1 cellular context compared by ENCODE assay signal in the genomic region with DNA sequence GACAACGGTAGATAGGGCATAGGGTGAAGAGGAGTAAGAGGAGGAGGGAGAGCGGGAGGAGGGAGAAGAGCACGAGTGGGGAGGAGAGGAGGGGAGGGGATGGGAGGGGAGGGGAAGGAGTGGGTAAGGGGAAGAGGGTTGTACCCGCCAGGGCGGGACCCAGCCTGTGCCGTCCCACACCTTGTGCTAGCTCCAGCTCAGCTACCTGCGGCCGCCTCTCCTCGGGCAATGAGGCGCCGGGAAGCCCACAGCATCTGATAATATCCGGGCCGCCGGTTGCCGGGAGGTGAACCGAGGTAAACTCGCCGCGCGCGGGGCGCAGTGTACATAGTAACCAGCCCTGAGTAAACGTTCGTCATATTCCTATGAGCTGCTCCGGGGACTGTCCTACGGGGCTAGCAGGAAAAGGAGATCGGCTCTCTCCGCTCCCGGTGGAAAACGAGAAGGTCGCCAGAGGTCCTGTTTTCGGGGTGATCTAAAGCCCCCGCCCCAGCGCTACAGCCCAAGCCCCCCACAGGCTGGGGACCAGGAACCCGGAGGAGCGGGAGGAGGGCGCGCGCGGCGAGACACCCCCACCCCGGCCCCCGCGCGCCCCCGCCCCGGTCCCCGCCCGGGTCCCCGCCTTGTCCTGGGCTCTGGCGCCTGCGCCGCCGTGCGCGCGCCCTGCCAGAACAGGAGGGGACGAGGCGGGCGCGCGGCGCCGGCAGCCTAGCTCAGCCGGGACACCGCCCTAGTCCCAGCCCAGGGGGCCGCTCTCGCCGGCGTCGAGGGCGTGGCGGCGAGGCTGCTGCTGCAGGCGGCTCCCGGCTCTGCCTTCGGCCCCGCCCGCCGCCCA.
TF ChIP-seq lines count a peak whose summit lies in the region.

A gene (plus strand): TSS at position 669 of the 835 bp plus-strand sequence. CDS start 11,537 bp downstream, outside the sequence.

TF ChIP-seq in HepG2, 621 proteins besides CTCF, POLR2A, EP300 and RAD21 (continued from another document and continues in another):
- TF ChIP-seq, protein P1, sequence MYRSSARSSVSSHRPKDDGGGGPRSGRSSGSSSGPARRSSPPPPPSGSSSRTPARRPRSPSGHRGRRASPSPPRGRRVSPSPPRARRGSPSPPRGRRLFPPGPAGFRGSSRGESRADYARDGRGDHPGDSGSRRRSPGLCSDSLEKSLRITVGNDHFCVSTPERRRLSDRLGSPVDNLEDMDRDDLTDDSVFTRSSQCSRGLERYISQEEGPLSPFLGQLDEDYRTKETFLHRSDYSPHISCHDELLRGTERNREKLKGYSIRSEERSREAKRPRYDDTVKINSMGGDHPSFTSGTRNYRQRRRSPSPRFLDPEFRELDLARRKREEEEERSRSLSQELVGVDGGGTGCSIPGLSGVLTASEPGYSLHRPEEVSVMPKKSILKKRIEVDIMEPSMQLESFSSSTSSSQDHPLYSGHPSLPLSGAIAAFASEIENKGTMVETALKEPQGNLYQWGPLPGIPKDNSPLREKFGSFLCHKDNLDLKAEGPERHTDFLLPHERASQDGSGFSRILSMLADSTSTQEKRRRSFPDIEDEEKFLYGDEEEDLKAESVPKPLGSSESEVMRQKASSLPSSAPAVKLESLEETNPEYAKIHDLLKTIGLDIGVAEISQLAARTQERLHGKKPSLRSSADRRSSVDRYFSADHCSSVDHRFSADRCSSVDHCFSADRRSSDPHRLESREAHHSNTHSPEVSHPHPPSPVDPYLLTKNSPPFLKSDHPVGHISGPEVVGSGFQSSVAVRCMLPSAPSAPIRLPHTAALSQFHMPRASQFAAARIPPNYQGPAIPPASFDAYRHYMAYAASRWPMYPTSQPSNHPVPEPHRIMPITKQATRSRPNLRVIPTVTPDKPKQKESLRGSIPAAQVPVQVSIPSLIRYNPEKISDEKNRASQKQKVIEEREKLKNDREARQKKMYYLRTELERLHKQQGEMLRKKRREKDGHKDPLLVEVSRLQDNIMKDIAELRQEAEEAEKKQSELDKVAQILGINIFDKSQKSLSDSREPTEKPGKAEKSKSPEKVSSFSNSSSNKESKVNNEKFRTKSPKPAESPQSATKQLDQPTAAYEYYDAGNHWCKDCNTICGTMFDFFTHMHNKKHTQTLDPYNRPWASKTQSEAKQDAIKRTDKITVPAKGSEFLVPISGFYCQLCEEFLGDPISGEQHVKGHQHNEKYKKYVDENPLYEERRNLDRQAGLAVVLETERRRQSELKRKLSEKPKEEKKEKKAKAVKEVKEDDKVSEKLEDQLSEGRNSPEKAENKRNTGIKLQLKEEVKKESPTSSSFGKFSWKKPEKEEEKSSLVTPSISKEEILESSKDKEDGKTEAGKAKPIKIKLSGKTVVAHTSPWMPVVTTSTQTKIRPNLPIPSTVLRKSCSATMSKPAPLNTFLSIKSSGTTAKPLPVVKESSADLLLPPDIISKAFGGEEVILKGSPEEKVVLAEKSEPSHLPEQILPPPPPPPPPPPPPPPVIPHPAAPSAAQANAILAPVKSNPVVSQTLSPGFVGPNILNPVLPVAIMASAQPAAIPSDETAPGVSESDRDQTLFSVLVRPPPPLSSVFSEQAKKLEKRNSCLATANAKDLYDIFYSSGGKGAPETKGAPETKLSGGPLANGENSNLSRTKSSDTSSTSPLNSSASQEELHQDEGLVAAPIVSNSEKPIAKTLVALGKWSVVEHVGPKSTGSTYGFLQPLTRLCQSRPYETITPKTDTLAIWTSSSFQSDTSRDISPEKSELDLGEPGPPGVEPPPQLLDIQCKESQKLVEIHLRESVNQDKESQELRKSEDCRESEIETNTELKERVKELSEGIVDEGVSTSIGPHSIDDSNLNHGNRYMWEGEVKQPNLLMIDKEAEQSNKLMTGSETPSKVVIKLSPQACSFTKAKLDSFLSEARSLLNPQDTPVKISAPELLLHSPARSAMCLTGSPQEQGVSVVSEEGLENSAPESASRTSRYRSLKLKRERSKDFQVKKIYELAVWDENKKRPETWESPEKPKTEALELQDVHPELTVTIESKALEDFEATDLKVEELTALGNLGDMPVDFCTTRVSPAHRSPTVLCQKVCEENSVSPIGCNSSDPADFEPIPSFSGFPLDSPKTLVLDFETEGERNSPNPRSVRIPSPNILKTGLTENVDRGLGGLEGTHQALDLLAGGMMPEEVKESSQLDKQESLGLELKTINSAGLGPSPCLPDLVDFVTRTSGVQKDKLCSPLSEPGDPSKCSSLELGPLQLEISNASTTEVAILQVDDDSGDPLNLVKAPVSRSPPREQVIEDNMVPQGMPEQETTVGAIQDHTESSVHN (CRISPR knock-in tag; IDR thresholded peaks at IDR 0.05) = no peak
- TF ChIP-seq ZNF234 (CRISPR knock-in tag; conservative IDR thresholded peaks at IDR 0.05) = no peak
- TF ChIP-seq, protein P2, sequence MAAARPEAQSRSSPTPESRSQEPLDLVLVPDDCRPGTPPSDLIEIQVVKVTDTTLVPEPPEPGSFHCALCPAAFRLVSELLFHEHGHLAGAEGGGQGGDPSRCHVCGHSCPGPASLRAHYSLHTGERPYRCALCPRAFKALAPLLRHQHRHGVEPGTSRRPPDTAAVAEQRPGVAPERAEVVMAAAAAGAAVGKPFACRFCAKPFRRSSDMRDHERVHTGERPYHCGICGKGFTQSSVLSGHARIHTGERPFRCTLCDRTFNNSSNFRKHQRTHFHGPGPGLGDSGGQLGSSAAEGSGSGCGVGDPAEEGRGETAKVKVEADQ (CRISPR knock-in tag; IDR thresholded peaks at IDR 0.05; ENCODE audit: borderline replicate concordance) = no peak
- peak; percentile 62; the same call in 1 of the 2 replicates for TF ChIP-seq ZNF225 (CRISPR knock-in tag; IDR thresholded peaks at IDR 0.05)
- TF ChIP-seq RARA (CRISPR knock-in tag; IDR thresholded peaks at IDR 0.05) = no peak
- no peak for TF ChIP-seq MXD4 (CRISPR knock-in tag; IDR thresholded peaks at IDR 0.05)
- TF ChIP-seq KLF12 (CRISPR knock-in tag; IDR thresholded peaks at IDR 0.05; ENCODE audit: borderline replicate concordance) = no peak
- peak; percentile 7 for TF ChIP-seq TEAD3 (CRISPR knock-in tag; optimal IDR thresholded peaks at IDR 0.05; ENCODE audit: borderline replicate concordance)
- TF ChIP-seq ZBTB1 (CRISPR knock-in tag; IDR thresholded peaks at IDR 0.05; ENCODE audit: borderline replicate concordance) = no peak
- TF ChIP-seq ZNF614 (CRISPR knock-in tag; IDR thresholded peaks at IDR 0.05; ENCODE audit: borderline replicate concordance) = 0 out of 2 replicates have a peak, but pooled peaks have one; percentile 35
- TF ChIP-seq FIP1L1 (IDR thresholded peaks at IDR 0.05; ENCODE audit: borderline replicate concordance, insufficient read depth, low read depth, low read length) = no peak
- TF ChIP-seq MXI1 (IDR thresholded peaks at IDR 0.05; ENCODE audit: borderline replicate concordance, low read depth, low read length) = peak; percentile 38; the same call in 2 of the 3 replicates
- TF ChIP-seq ZKSCAN1 (IDR thresholded peaks at IDR 0.05; ENCODE audit: low read length) = no peak
- no peak for TF ChIP-seq HNRNPL (IDR thresholded peaks at IDR 0.05; ENCODE audit: low read depth, low read length)
- TF ChIP-seq, protein P3, sequence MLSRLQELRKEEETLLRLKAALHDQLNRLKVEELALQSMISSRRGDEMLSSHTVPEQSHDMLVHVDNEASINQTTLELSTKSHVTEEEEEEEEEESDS (CRISPR knock-in tag; IDR thresholded peaks at IDR 0.05; ENCODE audit: borderline replicate concordance) = no peak
- no peak for TF ChIP-seq ZNF674 (CRISPR knock-in tag; IDR thresholded peaks at IDR 0.05; ENCODE audit: low read depth)
- TF ChIP-seq, protein P4, sequence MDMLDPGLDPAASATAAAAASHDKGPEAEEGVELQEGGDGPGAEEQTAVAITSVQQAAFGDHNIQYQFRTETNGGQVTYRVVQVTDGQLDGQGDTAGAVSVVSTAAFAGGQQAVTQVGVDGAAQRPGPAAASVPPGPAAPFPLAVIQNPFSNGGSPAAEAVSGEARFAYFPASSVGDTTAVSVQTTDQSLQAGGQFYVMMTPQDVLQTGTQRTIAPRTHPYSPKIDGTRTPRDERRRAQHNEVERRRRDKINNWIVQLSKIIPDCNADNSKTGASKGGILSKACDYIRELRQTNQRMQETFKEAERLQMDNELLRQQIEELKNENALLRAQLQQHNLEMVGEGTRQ (IDR thresholded peaks at IDR 0.05; ENCODE audit: low read depth, low read length) = no peak
- TF ChIP-seq, protein P4 (CRISPR knock-in tag; IDR thresholded peaks at IDR 0.05; ENCODE audit: borderline replicate concordance) = no peak
- TF ChIP-seq, protein P5, sequence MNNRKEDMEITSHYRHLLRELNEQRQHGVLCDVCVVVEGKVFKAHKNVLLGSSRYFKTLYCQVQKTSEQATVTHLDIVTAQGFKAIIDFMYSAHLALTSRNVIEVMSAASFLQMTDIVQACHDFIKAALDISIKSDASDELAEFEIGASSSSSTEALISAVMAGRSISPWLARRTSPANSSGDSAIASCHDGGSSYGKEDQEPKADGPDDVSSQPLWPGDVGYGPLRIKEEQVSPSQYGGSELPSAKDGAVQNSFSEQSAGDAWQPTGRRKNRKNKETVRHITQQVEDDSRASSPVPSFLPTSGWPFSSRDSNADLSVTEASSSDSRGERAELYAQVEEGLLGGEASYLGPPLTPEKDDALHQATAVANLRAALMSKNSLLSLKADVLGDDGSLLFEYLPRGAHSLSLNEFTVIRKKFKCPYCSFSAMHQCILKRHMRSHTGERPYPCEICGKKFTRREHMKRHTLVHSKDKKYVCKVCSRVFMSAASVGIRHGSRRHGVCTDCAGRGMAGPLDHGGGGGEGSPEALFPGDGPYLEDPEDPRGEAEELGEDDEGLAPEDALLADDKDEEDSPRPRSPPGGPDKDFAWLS (CRISPR knock-in tag; IDR thresholded peaks at IDR 0.05; ENCODE audit: borderline replicate concordance) = no peak
- TF ChIP-seq SETDB1 (CRISPR knock-in tag; IDR thresholded peaks at IDR 0.05; ENCODE audit: borderline replicate concordance) = no peak
- TF ChIP-seq, protein P6, sequence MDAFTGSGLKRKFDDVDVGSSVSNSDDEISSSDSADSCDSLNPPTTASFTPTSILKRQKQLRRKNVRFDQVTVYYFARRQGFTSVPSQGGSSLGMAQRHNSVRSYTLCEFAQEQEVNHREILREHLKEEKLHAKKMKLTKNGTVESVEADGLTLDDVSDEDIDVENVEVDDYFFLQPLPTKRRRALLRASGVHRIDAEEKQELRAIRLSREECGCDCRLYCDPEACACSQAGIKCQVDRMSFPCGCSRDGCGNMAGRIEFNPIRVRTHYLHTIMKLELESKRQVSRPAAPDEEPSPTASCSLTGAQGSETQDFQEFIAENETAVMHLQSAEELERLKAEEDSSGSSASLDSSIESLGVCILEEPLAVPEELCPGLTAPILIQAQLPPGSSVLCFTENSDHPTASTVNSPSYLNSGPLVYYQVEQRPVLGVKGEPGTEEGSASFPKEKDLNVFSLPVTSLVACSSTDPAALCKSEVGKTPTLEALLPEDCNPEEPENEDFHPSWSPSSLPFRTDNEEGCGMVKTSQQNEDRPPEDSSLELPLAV (CRISPR knock-in tag; conservative IDR thresholded peaks at IDR 0.05; ENCODE audit: low read depth) = no peak
- TF ChIP-seq CENPT (CRISPR knock-in tag; IDR thresholded peaks at IDR 0.05; ENCODE audit: low read depth) = no peak
- TF ChIP-seq, protein P7, sequence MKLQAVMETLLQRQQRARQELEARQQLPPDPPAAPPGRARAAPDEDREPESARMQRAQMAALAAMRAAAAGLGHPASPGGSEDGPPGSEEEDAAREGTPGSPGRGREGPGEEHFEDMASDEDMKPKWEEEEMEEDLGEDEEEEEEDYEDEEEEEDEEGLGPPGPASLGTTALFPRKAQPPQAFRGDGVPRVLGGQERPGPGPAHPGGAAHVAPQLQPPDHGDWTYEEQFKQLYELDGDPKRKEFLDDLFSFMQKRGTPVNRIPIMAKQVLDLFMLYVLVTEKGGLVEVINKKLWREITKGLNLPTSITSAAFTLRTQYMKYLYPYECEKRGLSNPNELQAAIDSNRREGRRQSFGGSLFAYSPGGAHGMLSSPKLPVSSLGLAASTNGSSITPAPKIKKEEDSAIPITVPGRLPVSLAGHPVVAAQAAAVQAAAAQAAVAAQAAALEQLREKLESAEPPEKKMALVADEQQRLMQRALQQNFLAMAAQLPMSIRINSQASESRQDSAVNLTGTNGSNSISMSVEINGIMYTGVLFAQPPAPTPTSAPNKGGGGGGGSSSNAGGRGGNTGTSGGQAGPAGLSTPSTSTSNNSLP (IDR thresholded peaks at IDR 0.05; ENCODE audit: low read depth, low read length) = no peak
- TF ChIP-seq, protein P8, sequence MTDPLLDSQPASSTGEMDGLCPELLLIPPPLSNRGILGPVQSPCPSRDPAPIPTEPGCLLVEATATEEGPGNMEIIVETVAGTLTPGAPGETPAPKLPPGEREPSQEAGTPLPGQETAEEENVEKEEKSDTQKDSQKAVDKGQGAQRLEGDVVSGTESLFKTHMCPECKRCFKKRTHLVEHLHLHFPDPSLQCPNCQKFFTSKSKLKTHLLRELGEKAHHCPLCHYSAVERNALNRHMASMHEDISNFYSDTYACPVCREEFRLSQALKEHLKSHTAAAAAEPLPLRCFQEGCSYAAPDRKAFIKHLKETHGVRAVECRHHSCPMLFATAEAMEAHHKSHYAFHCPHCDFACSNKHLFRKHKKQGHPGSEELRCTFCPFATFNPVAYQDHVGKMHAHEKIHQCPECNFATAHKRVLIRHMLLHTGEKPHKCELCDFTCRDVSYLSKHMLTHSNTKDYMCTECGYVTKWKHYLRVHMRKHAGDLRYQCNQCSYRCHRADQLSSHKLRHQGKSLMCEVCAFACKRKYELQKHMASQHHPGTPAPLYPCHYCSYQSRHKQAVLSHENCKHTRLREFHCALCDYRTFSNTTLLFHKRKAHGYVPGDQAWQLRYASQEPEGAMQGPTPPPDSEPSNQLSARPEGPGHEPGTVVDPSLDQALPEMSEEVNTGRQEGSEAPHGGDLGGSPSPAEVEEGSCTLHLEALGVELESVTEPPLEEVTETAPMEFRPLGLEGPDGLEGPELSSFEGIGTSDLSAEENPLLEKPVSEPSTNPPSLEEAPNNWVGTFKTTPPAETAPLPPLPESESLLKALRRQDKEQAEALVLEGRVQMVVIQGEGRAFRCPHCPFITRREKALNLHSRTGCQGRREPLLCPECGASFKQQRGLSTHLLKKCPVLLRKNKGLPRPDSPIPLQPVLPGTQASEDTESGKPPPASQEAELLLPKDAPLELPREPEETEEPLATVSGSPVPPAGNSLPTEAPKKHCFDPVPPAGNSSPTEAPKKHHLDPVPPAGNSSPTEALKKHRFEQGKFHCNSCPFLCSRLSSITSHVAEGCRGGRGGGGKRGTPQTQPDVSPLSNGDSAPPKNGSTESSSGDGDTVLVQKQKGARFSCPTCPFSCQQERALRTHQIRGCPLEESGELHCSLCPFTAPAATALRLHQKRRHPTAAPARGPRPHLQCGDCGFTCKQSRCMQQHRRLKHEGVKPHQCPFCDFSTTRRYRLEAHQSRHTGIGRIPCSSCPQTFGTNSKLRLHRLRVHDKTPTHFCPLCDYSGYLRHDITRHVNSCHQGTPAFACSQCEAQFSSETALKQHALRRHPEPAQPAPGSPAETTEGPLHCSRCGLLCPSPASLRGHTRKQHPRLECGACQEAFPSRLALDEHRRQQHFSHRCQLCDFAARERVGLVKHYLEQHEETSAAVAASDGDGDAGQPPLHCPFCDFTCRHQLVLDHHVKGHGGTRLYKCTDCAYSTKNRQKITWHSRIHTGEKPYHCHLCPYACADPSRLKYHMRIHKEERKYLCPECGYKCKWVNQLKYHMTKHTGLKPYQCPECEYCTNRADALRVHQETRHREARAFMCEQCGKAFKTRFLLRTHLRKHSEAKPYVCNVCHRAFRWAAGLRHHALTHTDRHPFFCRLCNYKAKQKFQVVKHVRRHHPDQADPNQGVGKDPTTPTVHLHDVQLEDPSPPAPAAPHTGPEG (CRISPR knock-in tag; IDR thresholded peaks at IDR 0.05) = peak; percentile 53; the same call in 1 of the 2 replicates
- TF ChIP-seq ZNF253 (CRISPR knock-in tag; IDR thresholded peaks at IDR 0.05; ENCODE audit: borderline replicate concordance) = no peak
